8 cellular contexts compared by ENCODE assay signal in the genomic region with DNA sequence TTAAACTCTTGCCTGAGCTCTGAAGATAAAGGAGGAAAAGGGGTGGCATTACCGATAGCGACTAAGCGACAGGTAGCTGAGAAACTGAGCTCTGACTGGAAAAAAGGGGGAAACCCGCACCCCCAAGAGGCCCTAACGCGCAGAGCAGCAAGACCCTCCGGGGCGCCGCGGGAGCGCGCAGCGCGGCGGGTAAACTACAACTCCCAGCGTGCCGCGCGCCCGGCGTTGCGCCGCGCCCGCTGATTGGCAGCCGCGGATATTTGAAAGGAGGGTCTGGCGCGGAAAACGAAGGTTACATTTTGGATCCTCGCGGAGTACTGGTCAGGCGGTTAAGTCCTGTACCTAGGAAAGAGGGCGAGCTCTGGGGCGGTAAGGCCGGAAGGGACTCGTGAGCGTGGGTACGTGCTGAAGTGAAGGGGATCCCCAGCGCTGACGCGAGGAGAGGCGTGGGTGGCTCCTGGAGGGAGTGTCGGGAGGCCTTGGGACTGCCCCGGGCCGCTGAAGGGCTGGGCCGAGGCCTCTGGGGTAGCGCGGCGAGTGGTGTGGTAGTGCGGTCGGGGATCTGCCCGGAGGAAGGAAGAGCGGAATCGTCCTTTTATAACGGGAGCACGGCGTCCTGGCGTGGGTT. TPM values are rescaled to one million over a fixed set of nuclear protein-coding genes. Genes with fewer than 3 reads are reported as not detected.
DNase-seq lines count a peak whose midpoint lies in the region; ATAC-seq and TF ChIP-seq lines count a peak whose summit lies in the region.

A gene (plus strand): TSS at position 291 of the 628 bp plus-strand sequence. CDS start 468 bp downstream, outside the sequence.

- DNase-seq in CD14-positive monocyte (ENCODE audit: low spot score) (no peak), GM19238 (ENCODE audit: insufficient read length, low spot score) (peak; percentile 85), NCI-H748 treated with DMSO at 0.1 percent for 48 hours (lab: John Stamatoyannopoulos, UW) (peak; percentile 57), lung microvascular endothelial cell (ENCODE audit: low read depth in 2 of 2) (peak; percentile 72 to 75)
- peak; percentile 90 to 93 for DNase-seq in activated CD4-positive, alpha-beta T cell treated with anti-CD3 and anti-CD28 coated beads, Interleukin-2, amount 50 U/mL, for 48 hours
- peak; percentile 67 for DNase-seq in stimulated activated CD8-positive, alpha-beta memory T cell treated with anti-CD3 and anti-CD28 coated beads, Interleukin-12 subunit alpha, Interleukin-12 subunit beta, amount 100 ng/mL, for 24 hours (ENCODE audit: extremely low read depth)

- peak; percentile 87 for ATAC-seq in HG03432 (IDR thresholded peaks at IDR 0.05; ENCODE audit: unreplicated experiment)

- peaks cover 4 to 29% of the 10 kb centered on the region in 2 donors for H3K36me3 Mint-ChIP-seq in CD14-positive monocyte

- H3K4me1 Mint-ChIP-seq in CD14-positive monocyte: peaks cover 38% of the 10 kb centered on the region

- no peaks in the 10 kb centered on the region for H3K9me3 ChIP-seq in ectodermal cell (ENCODE audit: control insufficient read depth, low read length)

- WGBS in ectodermal cell, 2 experiments: 1% methylated on average over 59 of the region's 59 CpGs

- peaks cover 10% of the 10 kb centered on the region for H3K36me3 ChIP-seq in ectodermal cell (ENCODE audit: control insufficient read depth, insufficient read depth, low read length)

- peak within 1 kb of the TSS; percentile 54 for H3K4me3 ChIP-seq in ectodermal cell (ENCODE audit: insufficient read depth, low read depth, low read length)

- H3K9me3 Mint-ChIP-seq in CD14-positive monocyte: no peaks in the 10 kb centered on the region

- no peak for TF ChIP-seq CTCF in CD14-positive monocyte (IDR thresholded peaks at IDR 0.05)

- no peak within 1 kb of the TSS for H3K27ac ChIP-seq in ectodermal cell (ENCODE audit: insufficient read depth, low read depth, low read length, poor library complexity, severe bottlenecking)

- H3K27ac Mint-ChIP-seq in CD14-positive monocyte: peak within 1 kb of the TSS; percentile 87 to 97 (median 92)

- no peaks in the 10 kb centered on the region for H3K27me3 Mint-ChIP-seq in CD14-positive monocyte (ENCODE audit: low read depth in 3 of 3)

- peak within 1 kb of the TSS; percentile 98 to 99 for H3K4me3 Mint-ChIP-seq in CD14-positive monocyte

- peaks cover 22% of the 10 kb centered on the region for H3K4me1 ChIP-seq in ectodermal cell (ENCODE audit: control insufficient read depth, insufficient read depth, low read length)

- H3K27me3 ChIP-seq in ectodermal cell (ENCODE audit: control insufficient read depth, insufficient read depth, low read length, poor library complexity, severe bottlenecking): no peaks in the 10 kb centered on the region

- intact Hi-C loops in CD14-positive monocyte (cut with micrococcal nuclease): loop anchor here in 1 of 2 donors (5.0 kb wide), 1 partner anchor 46 kb away; no protein-coding TSS in a partner anchor

RNA-seq across cellular contexts. Expression of the gene that starts here (rescaled TPM):
- not detected for polyA plus RNA-seq in CD14-positive monocyte
- polyA plus RNA-seq in ectodermal cell (2013, experiment 1 of 4): 36.1 TPM
- 30.3 TPM for polyA plus RNA-seq in ectodermal cell (2013, experiment 2 of 4)
- 25.8 TPM for polyA plus RNA-seq in ectodermal cell (2013, experiment 3 of 4)
- polyA plus RNA-seq in ectodermal cell (2013, experiment 4 of 4): 22.8 TPM
- 0.99 and 3.7 TPM in 2 replicates for total RNA-seq in lung microvascular endothelial cell
